Comparison of ENCODE assay signal across 1 cellular context in genomic region chr6:52284460-52285173, GRCh38.
TF ChIP-seq lines count a peak whose summit lies in the region.

Gene MCM3 (minus strand): TSS chr6:52284742. CDS start chr6:52284674, 68 bp downstream.

TF ChIP-seq in HepG2, 621 proteins besides CTCF, POLR2A, EP300 and RAD21 (continued from another document and continues in another):
- no peak for TF ChIP-seq ZNF318 (CRISPR knock-in tag; IDR thresholded peaks at IDR 0.05)
- peak; percentile 58; the same call in 1 of the 2 replicates for TF ChIP-seq KLF6 (CRISPR knock-in tag; IDR thresholded peaks at IDR 0.05)
- TF ChIP-seq ZNF691 (CRISPR knock-in tag; IDR thresholded peaks at IDR 0.05; ENCODE audit: borderline replicate concordance, low read depth), result no peak
- no peak for TF ChIP-seq NR2F1 (CRISPR knock-in tag; IDR thresholded peaks at IDR 0.05)
- peak; percentile 21; the same call in 1 of the 2 replicates for TF ChIP-seq MTERF4 (CRISPR knock-in tag; IDR thresholded peaks at IDR 0.05)
- TF ChIP-seq ZBTB33 (CRISPR knock-in tag; IDR thresholded peaks at IDR 0.05), result 0 out of 2 replicates have a peak, but pooled peaks have one; percentile 29
- TF ChIP-seq TOPORS (CRISPR knock-in tag; IDR thresholded peaks at IDR 0.05), result peak; percentile 83; the same call in 1 of the 2 replicates
- TF ChIP-seq GPBP1L1 (CRISPR knock-in tag; IDR thresholded peaks at IDR 0.05), result no peak
- TF ChIP-seq ZNF274 (CRISPR knock-in tag; IDR thresholded peaks at IDR 0.05), result no peak
- no peak for TF ChIP-seq TRIM24 (CRISPR knock-in tag; IDR thresholded peaks at IDR 0.05)
- TF ChIP-seq ZNF704 (CRISPR knock-in tag; IDR thresholded peaks at IDR 0.05; ENCODE audit: borderline replicate concordance), result 0 out of 2 replicates have a peak, but pooled peaks have one; percentile 65
- TF ChIP-seq FOXK2 (IDR thresholded peaks at IDR 0.05), result peak; percentile 24; the same call in 1 of the 2 replicates
- peak; percentile 10; the same call in 1 of the 2 replicates for TF ChIP-seq ZFP1 (CRISPR knock-in tag; IDR thresholded peaks at IDR 0.05)
- TF ChIP-seq KLF13 (CRISPR knock-in tag; IDR thresholded peaks at IDR 0.05), result peak; percentile 90; the same call in 1 of the 2 replicates
- TF ChIP-seq ELF4 (CRISPR knock-in tag; IDR thresholded peaks at IDR 0.05; ENCODE audit: borderline replicate concordance), result peak; percentile 97
- TF ChIP-seq HNF4A (CRISPR knock-in tag; IDR thresholded peaks at IDR 0.05), result peak; percentile 48
- TF ChIP-seq ZNF841 (CRISPR knock-in tag; IDR thresholded peaks at IDR 0.05; ENCODE audit: borderline replicate concordance), result peak; percentile 95
- peak; percentile 69 for TF ChIP-seq IKZF5 (CRISPR knock-in tag; IDR thresholded peaks at IDR 0.05)
- no peak for TF ChIP-seq FOXA1 (IDR thresholded peaks at IDR 0.05)
- TF ChIP-seq FOXA1 (CRISPR knock-in tag; IDR thresholded peaks at IDR 0.05), result no peak; the same call in 1 of the 2 replicates
- TF ChIP-seq YEATS4 (CRISPR knock-in tag; IDR thresholded peaks at IDR 0.05; ENCODE audit: borderline replicate concordance), result peak; percentile 73
- no peak for TF ChIP-seq SOX6 (IDR thresholded peaks at IDR 0.05)
- peak; percentile 55; the same call in 1 of the 2 replicates for TF ChIP-seq SOX6 (CRISPR knock-in tag; IDR thresholded peaks at IDR 0.05)
- peak; percentile 23; the same call in 1 of the 2 replicates for TF ChIP-seq FOXA3 (CRISPR knock-in tag; IDR thresholded peaks at IDR 0.05)
- TF ChIP-seq ZSCAN5A (CRISPR knock-in tag; IDR thresholded peaks at IDR 0.05; ENCODE audit: borderline replicate concordance), result peak; percentile 97
- TF ChIP-seq ZNF577 (CRISPR knock-in tag; IDR thresholded peaks at IDR 0.05; ENCODE audit: borderline replicate concordance, low read depth), result no peak
- peak; percentile 51 for TF ChIP-seq HMG20B (CRISPR knock-in tag; conservative IDR thresholded peaks at IDR 0.05)
- peak; percentile 98; the same call in 1 of the 2 replicates for TF ChIP-seq MXD3 (CRISPR knock-in tag; IDR thresholded peaks at IDR 0.05)
- peak; percentile 93 for TF ChIP-seq DMAP1 (CRISPR knock-in tag; IDR thresholded peaks at IDR 0.05)
- no peak for TF ChIP-seq ZSCAN12 (CRISPR knock-in tag; IDR thresholded peaks at IDR 0.05)
- TF ChIP-seq SMAD1 (CRISPR knock-in tag; IDR thresholded peaks at IDR 0.05; ENCODE audit: borderline replicate concordance, low read depth), result 0 out of 2 replicates have a peak, but pooled peaks have one; percentile 80
- TF ChIP-seq TEAD3 (CRISPR knock-in tag; optimal IDR thresholded peaks at IDR 0.05; ENCODE audit: borderline replicate concordance), result peak; percentile 71
- peak; percentile 98; the same call in 1 of the 2 replicates for TF ChIP-seq IRF9 (CRISPR knock-in tag; IDR thresholded peaks at IDR 0.05; ENCODE audit: borderline replicate concordance)
- TF ChIP-seq ZNF367 (CRISPR knock-in tag; IDR thresholded peaks at IDR 0.05; ENCODE audit: borderline replicate concordance), result no peak
- TF ChIP-seq ZNF18 (CRISPR knock-in tag; IDR thresholded peaks at IDR 0.05; ENCODE audit: insufficient replicate concordance), result peak; percentile 67
- TF ChIP-seq RBFOX2 (IDR thresholded peaks at IDR 0.05; ENCODE audit: low read depth, low read length), result peak; percentile 83
- 0 out of 2 replicates have a peak, but pooled peaks have one; percentile 0 for TF ChIP-seq ESRRA (CRISPR knock-in tag; IDR thresholded peaks at IDR 0.05; ENCODE audit: low read depth)
